In the genomic region with DNA sequence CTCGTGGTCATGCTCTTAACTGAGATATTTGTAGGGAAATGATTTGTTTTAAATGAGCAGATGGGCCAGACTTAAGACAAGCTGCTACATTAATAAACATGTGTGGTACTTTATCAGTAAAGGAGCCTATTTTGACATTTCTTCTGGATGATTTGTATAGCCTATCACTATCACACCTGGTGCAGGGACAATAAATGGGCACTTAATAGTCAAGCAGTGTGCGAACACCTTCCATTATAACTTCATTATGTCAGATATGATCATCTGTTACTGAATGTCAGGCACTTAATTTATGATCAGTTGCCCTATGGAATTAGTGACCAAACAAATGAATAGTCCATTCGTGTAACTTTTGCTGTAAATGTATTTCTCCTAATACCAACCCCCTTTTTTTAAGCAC, we compare ENCODE assay signal across 1 cellular context.
TF ChIP-seq lines count a peak whose summit lies in the region.

No MANE protein-coding gene starts in this region.

TF ChIP-seq in SK-N-SH treated with all-trans-retinoic acid at 6 μM for 48 hours, 23 proteins besides CTCF, POLR2A, EP300 and RAD21 (continued from another document):
- TF ChIP-seq, protein P1, sequence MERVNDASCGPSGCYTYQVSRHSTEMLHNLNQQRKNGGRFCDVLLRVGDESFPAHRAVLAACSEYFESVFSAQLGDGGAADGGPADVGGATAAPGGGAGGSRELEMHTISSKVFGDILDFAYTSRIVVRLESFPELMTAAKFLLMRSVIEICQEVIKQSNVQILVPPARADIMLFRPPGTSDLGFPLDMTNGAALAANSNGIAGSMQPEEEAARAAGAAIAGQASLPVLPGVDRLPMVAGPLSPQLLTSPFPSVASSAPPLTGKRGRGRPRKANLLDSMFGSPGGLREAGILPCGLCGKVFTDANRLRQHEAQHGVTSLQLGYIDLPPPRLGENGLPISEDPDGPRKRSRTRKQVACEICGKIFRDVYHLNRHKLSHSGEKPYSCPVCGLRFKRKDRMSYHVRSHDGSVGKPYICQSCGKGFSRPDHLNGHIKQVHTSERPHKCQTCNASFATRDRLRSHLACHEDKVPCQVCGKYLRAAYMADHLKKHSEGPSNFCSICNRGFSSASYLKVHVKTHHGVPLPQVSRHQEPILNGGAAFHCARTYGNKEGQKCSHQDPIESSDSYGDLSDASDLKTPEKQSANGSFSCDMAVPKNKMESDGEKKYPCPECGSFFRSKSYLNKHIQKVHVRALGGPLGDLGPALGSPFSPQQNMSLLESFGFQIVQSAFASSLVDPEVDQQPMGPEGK (CRISPR knock-in tag; IDR thresholded peaks at IDR 0.05; ENCODE audit: borderline replicate concordance): no peak
- no peak for TF ChIP-seq RARB (CRISPR knock-in tag; IDR thresholded peaks at IDR 0.05)
- TF ChIP-seq GLIS3 (CRISPR knock-in tag; IDR thresholded peaks at IDR 0.05): no peak
- TF ChIP-seq PPARA (CRISPR knock-in tag; IDR thresholded peaks at IDR 0.05; ENCODE audit: borderline replicate concordance): no peak
